In genomic region chr18:68714707-68715496, GRCh38 we compare ENCODE assay signal across 8 cellular contexts. TPM values are rescaled to one million over a fixed set of nuclear protein-coding genes. Genes with fewer than 3 reads are reported as not detected.
A peak's percentile ranks its signal among the peaks of the same experiment; 100 is the strongest.
DNase-seq lines count a peak whose midpoint lies in the region; FAIRE-seq and TF ChIP-seq lines count a peak whose summit lies in the region.

TMX3 (minus strand) TSS chr18:68715108; CDS start chr18:68714981, 127 bp downstream.

- no peak for FAIRE-seq in frontal cortex (lab: Jason Lieb, UNC)

- no peak for TF ChIP-seq CTCF in neutrophil (IDR thresholded peaks at IDR 0.05)

- H3K9me3 ChIP-seq in neutrophil = no peaks in the 10 kb centered on the region

- CTCF ChIA-PET in HEK293T (lab: Yijun Ruan, JAX) = no interaction called here

- H3K27me3 ChIP-seq in neutrophil = no peaks in the 10 kb centered on the region

- POLR2A ChIA-PET in HEK293T (lab: Yijun Ruan, JAX) = no interaction called here

- in situ Hi-C loops in SK-MEL-5 (cut with HindIII; ENCODE audit: low pct_unique_long_range_greater_than_20kb, low sequenced_read_pairs) = no loop called here

- peaks cover 22% of the 10 kb centered on the region for H3K36me3 ChIP-seq in neutrophil

- H3K27ac ChIP-seq in neutrophil (peak within 1 kb of the TSS; percentile 63), substantia nigra (ENCODE audit: low read depth, low read length, poor library complexity, severe bottlenecking) (peak within 1 kb of the TSS; percentile 80)

- H3K4me3 ChIP-seq in neutrophil (ENCODE audit: low read depth in 1 of 2, low read length in 1 of 2) = peak within 1 kb of the TSS; percentile 77 to 78

- H3K4me1 ChIP-seq in neutrophil (ENCODE audit: control insufficient read depth in 1 of 2, insufficient read depth in 1 of 2, low read depth in 1 of 2, low read length in 1 of 2) = peaks cover 17 to 20% of the 10 kb centered on the region in 2 experiments

- DNase-seq in GF-D8 (lab: John Stamatoyannopoulos, UW) = peak; percentile 95
- DNase-seq in HEK293T (ENCODE audit: extremely low spot score) = peak; percentile 88
- DNase-seq in MV-4-11 (lab: John Stamatoyannopoulos, UW) = peak; percentile 91
- peak; percentile 91 for DNase-seq in SK-MEL-5 (ENCODE audit: low read depth, low spot score)
- peak; percentile 93 for DNase-seq in activated naive CD4-positive, alpha-beta T cell treated with Interleukin-2 at 50 U/mL for 16 hours
- peak; percentile 92 for DNase-seq in frontal cortex (ENCODE audit: low spot score in 2 of 2)
- peak; percentile 7 to 93 (median 80) for DNase-seq in substantia nigra (lab: John Stamatoyannopoulos, UW)

TF ChIP-seq in HEK293T, 16 proteins besides CTCF, POLR2A, EP300 and RAD21:
- TF ChIP-seq FOXA1 (IDR thresholded peaks at IDR 0.05) (no peak), ZNF384 (IDR thresholded peaks at IDR 0.05) (no peak), CTBP1 (IDR thresholded peaks at IDR 0.05; ENCODE audit: borderline replicate concordance) (0 out of 2 replicates have a peak, but pooled peaks have one; percentile 40), SUZ12 (IDR thresholded peaks at IDR 0.05) (no peak), L3MBTL2 (conservative IDR thresholded peaks at IDR 0.05) (peak; percentile 97), NFRKB (IDR thresholded peaks at IDR 0.05) (no peak), HDGF (IDR thresholded peaks at IDR 0.05; ENCODE audit: borderline replicate concordance) (no peak)

RNA-seq across cellular contexts. Expression of gene TMX3, which starts in this region (rescaled TPM):
- 34.4 and 34.9 TPM in 2 replicates for total RNA-seq in SK-MEL-5 (2014; rRNA removed; shearing (Covaris generic))
- 19.6 and 22.9 TPM in 2 replicates for polyA plus RNA-seq in SK-MEL-5 (2015; cell fraction: cytosol; rRNA removed)
- polyA plus RNA-seq in SK-MEL-5 (2015; cell fraction: nucleus; rRNA removed) = 225 and 229 TPM in 2 replicates
- 56.7 TPM for total RNA-seq in frontal cortex

Comparison
In these comparisons a context has a peak if more than half of its experiments do, and no peak if none do; other contexts are left out.
1. Peak in every context shown above with its lines: DNase-seq, H3K4me3 ChIP-seq and H3K27ac ChIP-seq.